In genomic region chr7:72816370-72817157, GRCh38 we compare ENCODE assay signal across 6 cellular contexts. TPM values are rescaled to one million over a fixed set of nuclear protein-coding genes. Genes with fewer than 3 reads are reported as not detected.
DNase-seq lines count a peak whose midpoint lies in the region; ATAC-seq and TF ChIP-seq lines count a peak whose summit lies in the region.
"Not testable (repeated sequence)": the region's sequence is repeated elsewhere in the genome, so short reads cannot be mapped to it uniquely, and the experiment has no call there.

No MANE protein-coding gene starts in this region.

- not testable (repeated sequence) for H3K27me3 ChIP-seq in PC-3 (ENCODE audit: low read length); foreskin keratinocyte; mesendoderm (ENCODE audit: insufficient read depth, low read length, poor library complexity); osteoblast (ENCODE audit: insufficient read depth, low read length)

- H3K23ac ChIP-seq in mesendoderm (ENCODE audit: low read length): not testable (repeated sequence)

- TF ChIP-seq CTCF in PC-3 (conservative IDR thresholded peaks at IDR 0.05; ENCODE audit: low read depth, low read length); epithelial cell of esophagus (IDR thresholded peaks at IDR 0.05; ENCODE audit: insufficient read depth, low read depth, low read length, missing control alignments); foreskin keratinocyte (conservative IDR thresholded peaks at IDR 0.05); osteoblast (IDR thresholded peaks at IDR 0.05; ENCODE audit: extremely low read depth, low read depth, low read length): not testable (repeated sequence)

- H4K5ac ChIP-seq in mesendoderm (ENCODE audit: low read length): not testable (repeated sequence)

- intact Hi-C loops in PC-3 (cut with micrococcal nuclease): not testable (repeated sequence)

- H3K18ac ChIP-seq in mesendoderm (ENCODE audit: low read length): not testable (repeated sequence)

- not testable (repeated sequence) for H3K4me2 ChIP-seq in PC-3 (ENCODE audit: low read length); mesendoderm (ENCODE audit: low read length); osteoblast (ENCODE audit: insufficient read depth, low read length)

- ATAC-seq in PC-3 (0 out of 2 replicates have a peak, but pooled peaks have one; percentile 22), foreskin keratinocyte (peak; percentile 56)

- H3K79me2 ChIP-seq in PC-3 (ENCODE audit: low read length); mesendoderm (ENCODE audit: control insufficient read depth, insufficient read depth, low read length); osteoblast (ENCODE audit: insufficient read depth, low read length): not testable (repeated sequence)

- not testable (repeated sequence) for H4K20me1 ChIP-seq in PC-3 (ENCODE audit: low read length); osteoblast (ENCODE audit: insufficient read depth, low read length)

- not testable (repeated sequence) for H3K9me3 ChIP-seq in PC-3 (ENCODE audit: low read length); osteoblast (ENCODE audit: low read depth, low read length)

- H3K4me1 ChIP-seq in PC-3 (ENCODE audit: insufficient read depth, low read length); foreskin keratinocyte; mesendoderm (ENCODE audit: control insufficient read depth, low read depth, low read length); osteoblast (ENCODE audit: insufficient read depth, low read length): not testable (repeated sequence)

- H3F3A ChIP-seq in PC-3 (ENCODE audit: low read length, unreplicated experiment): not testable (repeated sequence)

- H2BK120ac ChIP-seq in mesendoderm (ENCODE audit: low read depth, low read length): not testable (repeated sequence)

- CTCF ChIA-PET in PC-3 (lab: Charles Lee): not testable (repeated sequence)

- DNase-seq in ELR (ENCODE audit: low read depth) (peak; percentile 6), epithelial cell of esophagus (ENCODE audit: low read depth) (peak; percentile 18), mesendoderm (peak; percentile 50), osteoblast (ENCODE audit: insufficient read length, low spot score, missing footprints) (peak; percentile 35)
- DNase-seq in PC-3, foreskin keratinocyte: not testable (repeated sequence)

- H2AFZ ChIP-seq in PC-3 (ENCODE audit: low read length); osteoblast (ENCODE audit: low read length): not testable (repeated sequence)

- not testable (repeated sequence) for H3K56ac ChIP-seq in mesendoderm (ENCODE audit: low read length)

- H3K27ac ChIP-seq in PC-3 (ENCODE audit: low read length); foreskin keratinocyte; mesendoderm (ENCODE audit: low read depth, low read length); osteoblast (ENCODE audit: low read depth, low read length): not testable (repeated sequence)

- not testable (repeated sequence) for H3K9me2 ChIP-seq in PC-3 (replicated peaks; ENCODE audit: low read length)

- not testable (repeated sequence) for H3K79me1 ChIP-seq in mesendoderm (ENCODE audit: low read length)

- POLR2A ChIA-PET in PC-3 (lab: Charles Lee; ENCODE audit: unreplicated experiment): not testable (repeated sequence)

- not testable (repeated sequence) for H2BK5ac ChIP-seq in mesendoderm (ENCODE audit: low read length)

- BruUV-seq in PC-3 (replicated peaks; lab: Mats Ljungman, UMichigan): not testable (repeated sequence)

- H4K8ac ChIP-seq in mesendoderm (ENCODE audit: low read depth, low read length): not testable (repeated sequence)

- not testable (repeated sequence) for H2AK5ac ChIP-seq in mesendoderm (ENCODE audit: low read length)

- WGBS in mesendoderm (ENCODE audit: extremely low coverage, insufficient coverage, low lambda C conversion rate): no CpG with 5 or more reads among the region's 9 CpGs

- not testable (repeated sequence) for H3K36me3 ChIP-seq in PC-3 (ENCODE audit: low read depth, low read length); mesendoderm (ENCODE audit: control insufficient read depth, insufficient read depth, low read length); osteoblast (ENCODE audit: insufficient read depth, low read length)

- not testable (repeated sequence) for H3K9ac ChIP-seq in PC-3 (ENCODE audit: low read length); mesendoderm (ENCODE audit: low read length)

- H3K4me3 ChIP-seq in PC-3 (ENCODE audit: low read length); epithelial cell of esophagus (ENCODE audit: low read length); mesendoderm (ENCODE audit: low read length); osteoblast (ENCODE audit: insufficient read depth, low read length): not testable (repeated sequence)

- not testable (repeated sequence) for H3K4ac ChIP-seq in mesendoderm (ENCODE audit: low read depth, low read length)

- H2BK15ac ChIP-seq in mesendoderm (replicated peaks; ENCODE audit: low read depth): not testable (repeated sequence)

RNA-seq across cellular contexts. Expression of gene TYW1B, which starts 11.4 kb away (rescaled TPM):
- total RNA-seq in PC-3 (2014; rRNA removed) (3.7 and 3.9 TPM in 2 replicates), foreskin keratinocyte (1.1 and 1.4 TPM in 2 replicates), osteoblast (2.1 and 2.2 TPM in 2 replicates)
- 0.41 and 0.50 TPM in 2 replicates for polyA plus RNA-seq in foreskin keratinocyte
- polyA plus RNA-seq in mesendoderm (2013, experiment 1 of 2): 1.2 TPM
- polyA plus RNA-seq in mesendoderm (2013, experiment 2 of 2): 1.2 TPM
